Comparison of ENCODE assay signal across 1 cellular context in the genomic region with DNA sequence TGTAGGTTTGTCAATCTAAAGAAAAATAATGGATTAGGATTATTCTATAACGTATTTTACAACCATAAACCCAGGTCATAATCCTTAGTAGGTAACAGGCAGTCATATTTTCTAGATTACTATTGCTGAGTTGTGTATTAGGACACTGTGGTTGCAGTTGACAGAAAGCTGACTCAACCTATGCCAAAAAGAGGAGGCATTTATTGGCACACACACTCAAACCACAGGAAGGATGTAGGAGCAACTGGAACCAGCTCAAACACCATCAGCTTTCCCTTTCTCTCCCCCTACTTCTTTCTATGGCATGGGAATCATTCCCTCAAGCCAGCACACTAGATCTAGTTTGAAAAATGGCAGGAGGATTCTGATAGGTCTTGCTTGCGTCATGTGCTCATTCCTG.
TF ChIP-seq lines count a peak whose summit lies in the region.

No MANE protein-coding gene starts in this region.

TF ChIP-seq in IMR-90, 13 proteins besides CTCF, POLR2A, EP300 and RAD21:
- no peak for TF ChIP-seq BHLHE40 (IDR thresholded peaks at IDR 0.05; ENCODE audit: low read depth, low read length)
- no peak for TF ChIP-seq NFE2L2 (IDR thresholded peaks at IDR 0.05; ENCODE audit: low read depth, low read length)
- no peak for TF ChIP-seq SMC3 (IDR thresholded peaks at IDR 0.05; ENCODE audit: low read depth, low read length)
- no peak for TF ChIP-seq FOS (IDR thresholded peaks at IDR 0.05; ENCODE audit: low read depth, low read length)
- no peak for TF ChIP-seq RCOR1 (IDR thresholded peaks at IDR 0.05; ENCODE audit: insufficient replicate concordance, low read length)
- TF ChIP-seq CEBPB (IDR thresholded peaks at IDR 0.05; ENCODE audit: low read depth, low read length) = no peak
- TF ChIP-seq RFX5 (IDR thresholded peaks at IDR 0.05; ENCODE audit: low read depth, low read length) = no peak
- TF ChIP-seq CHD1 (IDR thresholded peaks at IDR 0.05; ENCODE audit: low read depth, low read length) = no peak
- no peak for TF ChIP-seq MXI1 (IDR thresholded peaks at IDR 0.05; ENCODE audit: borderline replicate concordance, low read depth, low read length)
- TF ChIP-seq MAZ (IDR thresholded peaks at IDR 0.05; ENCODE audit: borderline replicate concordance, low read depth, low read length) = no peak
- TF ChIP-seq MAFK (IDR thresholded peaks at IDR 0.05; ENCODE audit: low read depth, low read length) = no peak
- TF ChIP-seq, protein P1, sequence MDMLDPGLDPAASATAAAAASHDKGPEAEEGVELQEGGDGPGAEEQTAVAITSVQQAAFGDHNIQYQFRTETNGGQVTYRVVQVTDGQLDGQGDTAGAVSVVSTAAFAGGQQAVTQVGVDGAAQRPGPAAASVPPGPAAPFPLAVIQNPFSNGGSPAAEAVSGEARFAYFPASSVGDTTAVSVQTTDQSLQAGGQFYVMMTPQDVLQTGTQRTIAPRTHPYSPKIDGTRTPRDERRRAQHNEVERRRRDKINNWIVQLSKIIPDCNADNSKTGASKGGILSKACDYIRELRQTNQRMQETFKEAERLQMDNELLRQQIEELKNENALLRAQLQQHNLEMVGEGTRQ (IDR thresholded peaks at IDR 0.05; ENCODE audit: low read depth, low read length) = no peak
- TF ChIP-seq, protein P2, sequence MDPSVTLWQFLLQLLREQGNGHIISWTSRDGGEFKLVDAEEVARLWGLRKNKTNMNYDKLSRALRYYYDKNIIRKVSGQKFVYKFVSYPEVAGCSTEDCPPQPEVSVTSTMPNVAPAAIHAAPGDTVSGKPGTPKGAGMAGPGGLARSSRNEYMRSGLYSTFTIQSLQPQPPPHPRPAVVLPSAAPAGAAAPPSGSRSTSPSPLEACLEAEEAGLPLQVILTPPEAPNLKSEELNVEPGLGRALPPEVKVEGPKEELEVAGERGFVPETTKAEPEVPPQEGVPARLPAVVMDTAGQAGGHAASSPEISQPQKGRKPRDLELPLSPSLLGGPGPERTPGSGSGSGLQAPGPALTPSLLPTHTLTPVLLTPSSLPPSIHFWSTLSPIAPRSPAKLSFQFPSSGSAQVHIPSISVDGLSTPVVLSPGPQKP (IDR thresholded peaks at IDR 0.05; ENCODE audit: borderline replicate concordance, low read depth, low read length) = no peak
TF ChIP-seq in IMR-90: peak in this region for 0.
